ENCODE assay signal across 10 cellular contexts in genomic region chr9:93143830-93144530, GRCh38. TPM values are rescaled to one million over a fixed set of nuclear protein-coding genes. Genes with fewer than 3 reads are reported as not detected.
DNase-seq lines count a peak whose midpoint lies in the region; ATAC-seq and TF ChIP-seq lines count a peak whose summit lies in the region.
"Had no signal": no experiment of that assay in that cellular context is flagged by ENCODE, and none has a peak within 500 bp of the region (broad histone marks: within the 10 kb centered on the region; RNA-seq: fewer than 3 reads in every experiment).

No MANE protein-coding gene starts in this region.

- intact Hi-C loops in dorsolateral prefrontal cortex (cut with DNase I) = loop anchor here in 1 of 2 donors (2.0 kb wide), 1 partner anchor 47 kb away; the partner anchor contains the start of gene CARD19
- intact Hi-C loops in prostate gland (cut with DNase I) = no loop called here

- H3K4me3 ChIP-seq in dorsolateral prefrontal cortex = peak overlapping the region in 5 of 59 donors; percentile 3 to 29 (median 14)
- no peak overlapping the region for H3K4me3 ChIP-seq in prostate gland

- DNase-seq in KG1 (lab: John Stamatoyannopoulos, UW) (peak; percentile 16), dorsolateral prefrontal cortex (peak; percentile 69 to 95 (median 86)), prostate gland (ENCODE audit: low spot score) (peak; percentile 76), erythroblast (lab: John Stamatoyannopoulos, UW) (no peak), amniotic stem cell (lab: John Stamatoyannopoulos, UW) (no peak), kidney glomerular epithelial cell (lab: John Stamatoyannopoulos, UW) (no peak)
- DNase-seq in activated CD4-positive, alpha-beta T cell treated with anti-CD3 and anti-CD28 coated beads, Interleukin-2, amount 50 U/mL, for 4 hours = peak; percentile 32 to 35

- WGBS in prostate gland = 31% methylated on average over 15 of the region's 15 CpGs

- H3K4me1 ChIP-seq in prostate gland (replicated peaks) = no peaks in the 10 kb centered on the region

- TF ChIP-seq CTCF in dorsolateral prefrontal cortex (IDR thresholded peaks at IDR 0.05 in 54 of 56, conservative IDR thresholded peaks at IDR 0.05 in 2 of 56; ENCODE audit: low read depth in 1 of 56, partially characterized antibody in 56 of 56) (peak in 13 of 56 donors; percentile 7 to 39 (median 18)), prostate gland (IDR thresholded peaks at IDR 0.05) (no peak)

- H3K9me3 ChIP-seq in prostate gland = no peaks in the 10 kb centered on the region

- H3K27me3 ChIP-seq in dorsolateral prefrontal cortex (no peaks in the 10 kb centered on the region), prostate gland (replicated peaks; ENCODE audit: insufficient read depth) (no peaks in the 10 kb centered on the region)

- H3K27ac ChIP-seq in dorsolateral prefrontal cortex (peak overlapping the region in 51 of 59 donors; percentile 7 to 91 (median 72)), prostate gland (peak overlapping the region; percentile 12 to 61)
- H3K27ac ChIP-seq: epithelial cell of prostate, HL-60 had no signal

- ATAC-seq in GM21515 (IDR thresholded peaks at IDR 0.05; ENCODE audit: unreplicated experiment) = no peak

- H3K36me3 ChIP-seq in prostate gland = no peaks in the 10 kb centered on the region

- TF ChIP-seq POLR2A in prostate gland (IDR thresholded peaks at IDR 0.05) (no peak), erythroblast (IDR thresholded peaks at IDR 0.05; ENCODE audit: low read length) (no peak)

RNA-seq across cellular contexts. Expression of gene NINJ1, which starts 9.9 kb away (rescaled TPM):
- total RNA-seq in dorsolateral prefrontal cortex = 10 to 100 TPM; 22.7 to 61.9 (median 33.5) TPM
- 100 to 1,000 TPM; 139 to 183 TPM for total RNA-seq in prostate gland

RNA-seq across cellular contexts. Expression of gene WNK2, which starts 40.0 kb away (rescaled TPM):
- total RNA-seq in dorsolateral prefrontal cortex (100 to 1,000 TPM in 119 of 120 experiments, 10 to 100 TPM in 1; 78.8 to 241 (median 176) TPM), prostate gland (100 to 1,000 TPM in 1 of 2 donors, 10 to 100 TPM in 1; 77.9 to 136 TPM)

RNA-seq across cellular contexts. Expression of gene CARD19, which starts 48.0 kb away (rescaled TPM):
- total RNA-seq in dorsolateral prefrontal cortex = 10 to 100 TPM; 22.5 to 60.7 (median 38.7) TPM
- 100 to 1,000 TPM in 1 of 2 donors, 10 to 100 TPM in 1; 41.9 to 111 TPM for total RNA-seq in prostate gland

Comparison
In these comparisons a context has a peak if more than half of its experiments do, and no peak if none do; other contexts are left out.
1. DNase-seq: peak in KG1 (single experiment), activated CD4-positive, alpha-beta T cell treated with anti-CD3 and anti-CD28 coated beads, Interleukin-2, amount 50 U/mL, for 4 hours (2 of 2), dorsolateral prefrontal cortex (10 of 10) and prostate gland (single experiment); none in erythroblast (0 of 2), amniotic stem cell (single experiment) and kidney glomerular epithelial cell (single experiment).